Comparison of ENCODE assay signal across 16 cellular contexts in genomic region chr15:29749365-29750086, GRCh38.
A peak's percentile ranks its signal among the peaks of the same experiment; 100 is the strongest.
DNase-seq lines count a peak whose midpoint lies in the region; ATAC-seq, FAIRE-seq and TF ChIP-seq lines count a peak whose summit lies in the region.
"Had no signal": no experiment of that assay in that cellular context is flagged by ENCODE, and none has a peak within 500 bp of the region (broad histone marks: within the 10 kb centered on the region; RNA-seq: fewer than 3 reads in every experiment).

No MANE protein-coding gene starts in this region.

- peaks cover 8% of the 10 kb centered on the region; the same call in 2 of the 3 replicates for H3K36me3 ChIP-seq in K562 (ENCODE audit: control insufficient read depth, insufficient read depth, low read length)
- peaks cover 0 to 9% (median 0%) of the 10 kb centered on the region in 4 donors for H3K36me3 ChIP-seq in sigmoid colon
- H3K36me3 ChIP-seq in ascending aorta = peaks cover 0 to 6% of the 10 kb centered on the region in 2 donors
- H3K36me3 ChIP-seq: vagina had no signal

- intact Hi-C loops in K562 (cut with micrococcal nuclease) = no loop called here
- intact Hi-C loops in sigmoid colon (cut with DNase I) = loop anchor here (5.0 to 10.0 kb wide), 2 partner anchors 178 to 325 kb away; no protein-coding TSS in a partner anchor
- intact Hi-C loops in ascending aorta (cut with DNase I) = loop anchor here (2.0 to 5.0 kb wide), 4 partner anchors 73 to 293 kb away; partner anchors contain the start of gene TJP1

- no peak for TF ChIP-seq POLR2A in K562 (conservative IDR thresholded peaks at IDR 0.05)
- no peak for TF ChIP-seq POLR2A in sigmoid colon (IDR thresholded peaks at IDR 0.05)

- BruUV-seq in K562 (replicated peaks; lab: Mats Ljungman, UMichigan) = no TSS peak

- no peaks in the 10 kb centered on the region for H3K9me1 ChIP-seq in K562 (ENCODE audit: control insufficient read depth, insufficient read depth, low read length)

- H3K27me3 Mint-ChIP-seq in stimulated activated memory B cell treated with anti-CD40 and anti-IgM and Interleukin-4, amounts not matched to agents 10 μg/mL and 1 μg/mL and 100 μg/mL, for 72 hours = peaks cover 10% of the 10 kb centered on the region

- H3K4me1 ChIP-seq in K562 (replicated peaks in 1 of 2; ENCODE audit: control insufficient read depth in 2 of 2, insufficient read depth in 2 of 2, low read length in 2 of 2) = no peaks in the 10 kb centered on the region
- H3K4me1 ChIP-seq in sigmoid colon = peaks cover 0 to 24% (median 3%) of the 10 kb centered on the region in 4 donors
- H3K4me1 ChIP-seq in ascending aorta = no peaks in the 10 kb centered on the region
- H3K4me1 ChIP-seq: vagina had no signal

- in situ Hi-C loops in K562 (cut with MboI) = no loop called here

- no peaks in the 10 kb centered on the region for H3K36me3 Mint-ChIP-seq in stimulated activated memory B cell treated with anti-CD40 and anti-IgM and Interleukin-4, amounts not matched to agents 10 μg/mL and 1 μg/mL and 100 μg/mL, for 72 hours
- H3K36me3 Mint-ChIP-seq: immature natural killer cell had no signal

- TF ChIP-seq RAD21 in K562 (CRISPR knock-in tag; conservative IDR thresholded peaks at IDR 0.05 in 1 of 2, IDR thresholded peaks at IDR 0.05 in 1 of 2) = no peak

- TF ChIP-seq EP300 in K562 (IDR thresholded peaks at IDR 0.05; ENCODE audit: low read length) (no peak), sigmoid colon (IDR thresholded peaks at IDR 0.05) (no peak)

- 0 out of 2 replicates have a peak, but pooled peaks cover 3% of the 10 kb centered on the region for H4K20me1 ChIP-seq in K562 (replicated peaks; ENCODE audit: control insufficient read depth, insufficient read depth, low read length)

- H3K4me3 ChIP-seq in K562 (no peak overlapping the region), sigmoid colon (no peak overlapping the region), ascending aorta (no peak overlapping the region)
- H3K4me3 ChIP-seq: vagina had no signal

- CTCF ChIA-PET in K562 (lab: Yijun Ruan, JAX; ENCODE audit: low intra/inter-chr PET ratio) = no interaction called here

- no peak overlapping the region for H3K27ac ChIP-seq in K562 (ENCODE audit: extremely low read depth, low read depth, low read length)
- no peak overlapping the region for H3K27ac ChIP-seq in sigmoid colon
- H3K27ac ChIP-seq in ascending aorta = no peak overlapping the region
- H3K27ac ChIP-seq: vagina had no signal

- no peak overlapping the region for H3K9ac ChIP-seq in K562 (ENCODE audit: insufficient read depth in 1 of 2, low read depth in 2 of 2, low read length in 2 of 2)

- no peak overlapping the region for H2AFZ ChIP-seq in K562 (ENCODE audit: low read depth, low read length)

- H3K27me3 ChIP-seq in K562 (ENCODE audit: control insufficient read depth in 2 of 2, insufficient read depth in 2 of 2, low read length in 2 of 2) (no peaks in the 10 kb centered on the region), sigmoid colon (no peaks in the 10 kb centered on the region), ascending aorta (no peaks in the 10 kb centered on the region)
- H3K27me3 ChIP-seq: vagina had no signal

- H3K27ac Mint-ChIP-seq in stimulated activated memory B cell treated with anti-CD40 and anti-IgM and Interleukin-4, amounts not matched to agents 10 μg/mL and 1 μg/mL and 100 μg/mL, for 72 hours = no peak overlapping the region
- H3K27ac Mint-ChIP-seq: activated CD8-positive, alpha-beta T cell treated with anti-CD3 and anti-CD28 coated beads for 36 hours; B cell; immature natural killer cell had no signal

- no peak overlapping the region for H3K4me2 ChIP-seq in K562 (ENCODE audit: insufficient read depth, low read length)

- POLR2A ChIA-PET in K562 (lab: Yijun Ruan, JAX) = no interaction called here

- no peaks in the 10 kb centered on the region for H3K9me3 ChIP-seq in K562 (replicated peaks; ENCODE audit: control insufficient read depth, insufficient read depth, low read depth, low read length)
- peaks cover 0 to 2% (median 0%) of the 10 kb centered on the region in 4 donors for H3K9me3 ChIP-seq in sigmoid colon
- no peaks in the 10 kb centered on the region for H3K9me3 ChIP-seq in ascending aorta
- H3K9me3 ChIP-seq: vagina had no signal

- H3K9me3 Mint-ChIP-seq in stimulated activated memory B cell treated with anti-CD40 and anti-IgM and Interleukin-4, amounts not matched to agents 10 μg/mL and 1 μg/mL and 100 μg/mL, for 72 hours = no peaks in the 10 kb centered on the region
- H3K9me3 Mint-ChIP-seq: activated CD8-positive, alpha-beta T cell treated with anti-CD3 and anti-CD28 coated beads for 36 hours; immature natural killer cell had no signal

- no peak for FAIRE-seq in K562 (lab: Jason Lieb, UNC)
- FAIRE-seq: small intestine had no signal

- DNase-seq in ELF-1 (ENCODE audit: low read depth, low spot score) (peak; percentile 21), K562 (ENCODE audit: extremely low read depth in 1 of 4, low spot score in 3 of 4) (no peak), inferior parietal cortex (ENCODE audit: extremely low spot score) (peak; percentile 31), HK-2 (ENCODE audit: unreplicated experiment) (no peak), sigmoid colon (no peak), ascending aorta (ENCODE audit: low spot score in 2 of 2) (no peak)
- DNase-seq in stimulated activated CD8-positive, alpha-beta memory T cell treated with anti-CD3 and anti-CD28 coated beads, Interleukin-4, amount 100 ng/mL, for 48 hours = no peak
- DNase-seq: activated CD8-positive, alpha-beta T cell treated with anti-CD3 and anti-CD28 coated beads for 36 hours; DMS53; immature natural killer cell; NCI-H146; small intestine; stimulated activated naive CD4-positive, alpha-beta T cell had no signal

- ATAC-seq in K562 = no peak; the same call in 1 of the 3 replicates
- peak; percentile 50 for ATAC-seq in stimulated activated memory B cell treated with anti-CD40 and anti-IgM and Interleukin-4, amounts not matched to agents 10 μg/mL and 1 μg/mL and 100 μg/mL, for 72 hours
- ATAC-seq: activated CD8-positive, alpha-beta T cell treated with anti-CD3 and anti-CD28 coated beads for 36 hours had no signal

- no peak for TF ChIP-seq CTCF in K562 (IDR thresholded peaks at IDR 0.05 in 2 of 3, conservative IDR thresholded peaks at IDR 0.05 in 1 of 3; ENCODE audit: insufficient read depth in 2 of 3, low read depth in 1 of 3, low read length in 3 of 3)
- no peak for TF ChIP-seq CTCF in sigmoid colon (IDR thresholded peaks at IDR 0.05)
- TF ChIP-seq CTCF in ascending aorta (IDR thresholded peaks at IDR 0.05) = no peak

- H3K79me2 ChIP-seq in K562 (ENCODE audit: control insufficient read depth, insufficient read depth, low read length) = no peaks in the 10 kb centered on the region

- WGBS in K562 (ENCODE audit: insufficient coverage, low coverage, missing lambda C conversion rate) = 82% methylated on average over 13 of the region's 15 CpGs
- WGBS in sigmoid colon, 2 donors = 89 to 92% methylated on average over 15 of the region's 15 CpGs

- no peaks in the 10 kb centered on the region for H3K4me1 Mint-ChIP-seq in stimulated activated memory B cell treated with anti-CD40 and anti-IgM and Interleukin-4, amounts not matched to agents 10 μg/mL and 1 μg/mL and 100 μg/mL, for 72 hours
- H3K4me1 Mint-ChIP-seq: B cell, immature natural killer cell had no signal

- H3K4me3 Mint-ChIP-seq in stimulated activated memory B cell treated with anti-CD40 and anti-IgM and Interleukin-4, amounts not matched to agents 10 μg/mL and 1 μg/mL and 100 μg/mL, for 72 hours = no peak overlapping the region
- H3K4me3 Mint-ChIP-seq: activated CD8-positive, alpha-beta T cell treated with anti-CD3 and anti-CD28 coated beads for 36 hours; B cell; immature natural killer cell had no signal

TF ChIP-seq in K562, 482 proteins besides CTCF, POLR2A, EP300 and RAD21 (continues in another document):
- no peak for TF ChIP-seq SREBF2 (CRISPR knock-in tag; IDR thresholded peaks at IDR 0.05)
- TF ChIP-seq ZBTB17 (CRISPR knock-in tag; IDR thresholded peaks at IDR 0.05) = no peak
- TF ChIP-seq, protein P1, sequence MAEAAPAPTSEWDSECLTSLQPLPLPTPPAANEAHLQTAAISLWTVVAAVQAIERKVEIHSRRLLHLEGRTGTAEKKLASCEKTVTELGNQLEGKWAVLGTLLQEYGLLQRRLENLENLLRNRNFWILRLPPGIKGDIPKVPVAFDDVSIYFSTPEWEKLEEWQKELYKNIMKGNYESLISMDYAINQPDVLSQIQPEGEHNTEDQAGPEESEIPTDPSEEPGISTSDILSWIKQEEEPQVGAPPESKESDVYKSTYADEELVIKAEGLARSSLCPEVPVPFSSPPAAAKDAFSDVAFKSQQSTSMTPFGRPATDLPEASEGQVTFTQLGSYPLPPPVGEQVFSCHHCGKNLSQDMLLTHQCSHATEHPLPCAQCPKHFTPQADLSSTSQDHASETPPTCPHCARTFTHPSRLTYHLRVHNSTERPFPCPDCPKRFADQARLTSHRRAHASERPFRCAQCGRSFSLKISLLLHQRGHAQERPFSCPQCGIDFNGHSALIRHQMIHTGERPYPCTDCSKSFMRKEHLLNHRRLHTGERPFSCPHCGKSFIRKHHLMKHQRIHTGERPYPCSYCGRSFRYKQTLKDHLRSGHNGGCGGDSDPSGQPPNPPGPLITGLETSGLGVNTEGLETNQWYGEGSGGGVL (CRISPR knock-in tag; IDR thresholded peaks at IDR 0.05) = no peak
- TF ChIP-seq CEBPB (tag; IDR thresholded peaks at IDR 0.05) = peak; percentile 35; the same call in 1 of the 2 replicates
- no peak for TF ChIP-seq FIP1L1 (IDR thresholded peaks at IDR 0.05; ENCODE audit: low read depth, low read length, poor library complexity, severe bottlenecking)

Comparison
In these comparisons a context has a peak if more than half of its experiments do, and no peak if none do; other contexts are left out.
1. DNase-seq: peak in ELF-1 (single experiment) and inferior parietal cortex (single experiment); none in K562 (0 of 4), HK-2 (single experiment), stimulated activated CD8-positive, alpha-beta memory T cell treated with anti-CD3 and anti-CD28 coated beads, Interleukin-4, amount 100 ng/mL, for 48 hours (single experiment), sigmoid colon (single experiment) and ascending aorta (0 of 2).